ENCODE assay signal across 20 cellular contexts in genomic region chr3:33942483-33943150, GRCh38.
DNase-seq lines count a peak whose midpoint lies in the region; ATAC-seq and TF ChIP-seq lines count a peak whose summit lies in the region.
"Had no signal": no experiment of that assay in that cellular context is flagged by ENCODE, and none has a peak within 500 bp of the region (broad histone marks: within the 10 kb centered on the region; RNA-seq: fewer than 3 reads in every experiment).

No MANE protein-coding gene starts in this region.

- H3K27me3 Mint-ChIP-seq in immature natural killer cell (ENCODE audit: low read depth in 3 of 3), result peaks cover 0 to 2% (median 0%) of the 10 kb centered on the region in 3 donors

- no peak overlapping the region for H3K4me3 ChIP-seq in choroid plexus epithelial cell (ENCODE audit: low read depth, low read length)
- no peak overlapping the region for H3K4me3 ChIP-seq in testis
- H3K4me3 ChIP-seq: neural progenitor cell had no signal

- H3K9me3 Mint-ChIP-seq in immature natural killer cell, result no peaks in the 10 kb centered on the region
- H3K9me3 Mint-ChIP-seq: CD8-positive, alpha-beta T cell; neural progenitor cell had no signal

- intact Hi-C loops in testis (cut with DNase I; ENCODE audit: low total_unique reads), result no loop called here

- H3K36me3 ChIP-seq in testis (ENCODE audit: low read depth, missing control alignments), result no peaks in the 10 kb centered on the region
- H3K36me3 ChIP-seq: neural progenitor cell had no signal

- no peak overlapping the region for H3K27ac ChIP-seq in testis
- H3K27ac ChIP-seq: neural progenitor cell had no signal

- no peak for TF ChIP-seq POLR2A in testis (IDR thresholded peaks at IDR 0.05)

- TF ChIP-seq CTCF in choroid plexus epithelial cell (conservative IDR thresholded peaks at IDR 0.05; ENCODE audit: low read depth, low read length) (no peak), testis (IDR thresholded peaks at IDR 0.05) (no peak)

- DNase-seq in NCI-H1105 treated with DMSO at 0.1 percent for 48 hours (lab: John Stamatoyannopoulos, UW), result peak; percentile 20
- no peak for DNase-seq in NCI-H1105 (lab: John Stamatoyannopoulos, UW)
- DNase-seq in choroid plexus epithelial cell (ENCODE audit: low read depth), result peak; percentile 25
- DNase-seq in testis, result peak; percentile 16
- no peak for DNase-seq in immature natural killer cell
- DNase-seq in epidermal melanocyte (ENCODE audit: insufficient read length, low spot score), result no peak
- DNase-seq: 8988T; activated CD8-positive, alpha-beta T cell treated with anti-CD3 and anti-CD28 coated beads, Interleukin-2, amount 10 ng/mL, durations not matched to agents 7 days and 5 days; CD8-positive, alpha-beta T cell; GDM1; KG1; NCI-H187; NCI-H69; SIG-M5; stimulated activated CD4-positive, alpha-beta T cell treated with anti-CD3 and anti-CD28 coated beads, Interleukin-4, amount 100 ng/mL, for 4 hours; stimulated activated naive CD4-positive, alpha-beta T cell had no signal

- ATAC-seq in HG03442 (IDR thresholded peaks at IDR 0.05; ENCODE audit: unreplicated experiment), result peak; percentile 53
- no peak for ATAC-seq in HG02970 (IDR thresholded peaks at IDR 0.05; ENCODE audit: low FRiP score, unreplicated experiment)
- ATAC-seq: activated CD8-positive, alpha-beta T cell treated with anti-CD3 and anti-CD28 coated beads, Interleukin-2, amount 10 ng/mL, durations not matched to agents 7 days and 5 days; CD8-positive, alpha-beta T cell; sciatic nerve had no signal

- H3K4me1 Mint-ChIP-seq in immature natural killer cell, result peaks cover 25 to 37% of the 10 kb centered on the region in 2 donors

- WGBS in testis, 2 donors, result 76 to 83% methylated on average over 4 of the region's 4 CpGs

- no peak overlapping the region for H3K4me3 Mint-ChIP-seq in immature natural killer cell
- H3K4me3 Mint-ChIP-seq: activated CD8-positive, alpha-beta T cell treated with anti-CD3 and anti-CD28 coated beads, Interleukin-2, amount 10 ng/mL, durations not matched to agents 7 days and 5 days; CD8-positive, alpha-beta T cell; neural progenitor cell had no signal

- no peaks in the 10 kb centered on the region for H3K27me3 ChIP-seq in testis
- H3K27me3 ChIP-seq: neural progenitor cell had no signal

- no peaks in the 10 kb centered on the region for H3K4me1 ChIP-seq in testis

- H3K36me3 Mint-ChIP-seq in immature natural killer cell, result no peaks in the 10 kb centered on the region
- H3K36me3 Mint-ChIP-seq: CD8-positive, alpha-beta T cell; neural progenitor cell had no signal

- no peaks in the 10 kb centered on the region for H3K9me3 ChIP-seq in testis

- H3K27ac Mint-ChIP-seq in immature natural killer cell, result no peak overlapping the region
- H3K27ac Mint-ChIP-seq: activated CD8-positive, alpha-beta T cell treated with anti-CD3 and anti-CD28 coated beads, Interleukin-2, amount 10 ng/mL, durations not matched to agents 7 days and 5 days; CD8-positive, alpha-beta T cell; neural progenitor cell had no signal

Comparison
In these comparisons a context has a peak if more than half of its experiments do, and no peak if none do; other contexts are left out.
1. DNase-seq: peak in NCI-H1105 treated with DMSO at 0.1 percent for 48 hours (single experiment), choroid plexus epithelial cell (single experiment) and testis (single experiment); none in NCI-H1105 (single experiment), immature natural killer cell (0 of 3) and epidermal melanocyte (single experiment).